Comparison of ENCODE assay signal across 15 cellular contexts in genomic region chr3:111151438-111151837, GRCh38.
DNase-seq lines count a peak whose midpoint lies in the region; ATAC-seq and TF ChIP-seq lines count a peak whose summit lies in the region.
"Had no signal": no experiment of that assay in that cellular context is flagged by ENCODE, and none has a peak within 500 bp of the region (broad histone marks: within the 10 kb centered on the region; RNA-seq: fewer than 3 reads in every experiment).

No MANE protein-coding gene starts in this region.

- intact Hi-C loops in right cardiac atrium (cut with DNase I) = no loop called here

- no peak overlapping the region for H3K9ac ChIP-seq in H9 (ENCODE audit: extremely low read depth, insufficient read length, low read length)

- no peak overlapping the region for H3K4me3 Mint-ChIP-seq in H9
- no peak overlapping the region for H3K4me3 Mint-ChIP-seq in endothelial cell (ENCODE audit: unreplicated experiment)
- H3K4me3 Mint-ChIP-seq: natural killer cell had no signal

- no peak overlapping the region for H2BK12ac ChIP-seq in H9 (ENCODE audit: insufficient read length, low read depth, low read length)

- no peak overlapping the region for H4K5ac ChIP-seq in H9 (ENCODE audit: insufficient read length, low read depth, low read length)

- no peak overlapping the region for H2BK120ac ChIP-seq in H9 (ENCODE audit: low read depth, low read length, poor library complexity, severe bottlenecking)

- H2AK5ac ChIP-seq in H9 (ENCODE audit: insufficient read length, low read length) = no peak overlapping the region

- H3K18ac ChIP-seq in H9 (ENCODE audit: insufficient read length, low read depth, low read length) = no peak overlapping the region

- H3K79me1 ChIP-seq in H9 (ENCODE audit: insufficient read depth, low read depth, low read length, poor library complexity, severe bottlenecking) = no peaks in the 10 kb centered on the region

- no peak overlapping the region for H2BK15ac ChIP-seq in H9 (ENCODE audit: low read depth, low read length)

- H3K27ac ChIP-seq in H9 (ENCODE audit: insufficient read length, low read depth, low read length) (no peak overlapping the region), RWPE2 (ENCODE audit: poor library complexity, severe bottlenecking) (no peak overlapping the region), foreskin keratinocyte (no peak overlapping the region), right cardiac atrium (ENCODE audit: low read length) (no peak overlapping the region)
- H3K27ac ChIP-seq: body of pancreas, gastroesophageal sphincter had no signal

- H4K91ac ChIP-seq in H9 (ENCODE audit: insufficient read length, low read depth, low read length) = no peak overlapping the region

- H3K27ac Mint-ChIP-seq in H9 (peak overlapping the region in 2 of 3 experiments; percentile 66 to 67; a peak in 3 of 7 replicates), endothelial cell (ENCODE audit: unreplicated experiment) (no peak overlapping the region)
- H3K27ac Mint-ChIP-seq: natural killer cell had no signal

- H3K23ac ChIP-seq in H9 (ENCODE audit: insufficient read length, low read depth, low read length) = no peak overlapping the region

- no peaks in the 10 kb centered on the region for H3K9me3 ChIP-seq in H9 (ENCODE audit: control insufficient read depth, low read depth, low read length)
- no peaks in the 10 kb centered on the region for H3K9me3 ChIP-seq in RWPE2 (ENCODE audit: severe bottlenecking)
- H3K9me3 ChIP-seq in right cardiac atrium (ENCODE audit: control insufficient read depth, low read length) = no peaks in the 10 kb centered on the region
- H3K9me3 ChIP-seq: body of pancreas, gastroesophageal sphincter had no signal

- H3K36me3 Mint-ChIP-seq in H9 (ENCODE audit: insufficient read depth in 1 of 3, low read depth in 3 of 3) (peaks cover 17 to 36% (median 23%) of the 10 kb centered on the region in 3 experiments), endothelial cell (ENCODE audit: low read depth, unreplicated experiment) (no peaks in the 10 kb centered on the region)
- H3K36me3 Mint-ChIP-seq: natural killer cell had no signal

- H3T11ph ChIP-seq in H9 (ENCODE audit: low read length) = no peak overlapping the region

- DNase-seq in H9 = no peak
- no peak for DNase-seq in RWPE2 (ENCODE audit: low spot score)
- DNase-seq in foreskin keratinocyte = peak; percentile 51 to 79
- DNase-seq in skeletal muscle cell (ENCODE audit: low read depth) = peak; percentile 26
- DNase-seq in right cardiac atrium = no peak
- DNase-seq in endothelial cell (ENCODE audit: low spot score) = no peak
- DNase-seq in activated naive CD4-positive, alpha-beta T cell treated with Interleukin-2 at 50 U/mL for 16 hours = no peak
- no peak for DNase-seq in NCI-H748 treated with DMSO at 0.1 percent for 48 hours (lab: John Stamatoyannopoulos, UW)
- DNase-seq: activated CD8-positive, alpha-beta memory T cell treated with anti-CD3 and anti-CD28 coated beads, Interleukin-2, amount 50 U/mL, for 48 hours; body of pancreas; GF-D8; natural killer cell; NCI-H146; T1000 had no signal

- no peaks in the 10 kb centered on the region for H3K79me2 ChIP-seq in H9 (ENCODE audit: insufficient read depth, low read length)

- no peak overlapping the region for H2BK5ac ChIP-seq in H9 (ENCODE audit: insufficient read length, low read length)

- no peak overlapping the region for H2AFZ ChIP-seq in H9 (ENCODE audit: low read length)

- H2BK20ac ChIP-seq in H9 (ENCODE audit: low read depth, low read length, poor library complexity, severe bottlenecking) = no peak overlapping the region

- no peak overlapping the region for H3K56ac ChIP-seq in H9 (ENCODE audit: insufficient read length, low read depth, low read length)

- no peaks in the 10 kb centered on the region for H3K23me2 ChIP-seq in H9 (ENCODE audit: insufficient read length, low read depth, low read length, poor library complexity, severe bottlenecking)

- H3K27me3 Mint-ChIP-seq in H9 (ENCODE audit: low read depth) (no peaks in the 10 kb centered on the region), endothelial cell (ENCODE audit: unreplicated experiment) (no peaks in the 10 kb centered on the region)

- peaks cover 17 to 23% of the 10 kb centered on the region in 2 experiments for H3K4me1 Mint-ChIP-seq in H9
- H3K4me1 Mint-ChIP-seq in endothelial cell (ENCODE audit: unreplicated experiment) = no peaks in the 10 kb centered on the region
- H3K4me1 Mint-ChIP-seq: natural killer cell had no signal

- no peak overlapping the region for H4K8ac ChIP-seq in H9 (replicated peaks; ENCODE audit: insufficient read length, low read depth, low read length)

- no peak overlapping the region for H3K4me2 ChIP-seq in H9 (ENCODE audit: insufficient read depth, insufficient read length, low read length)

- H3K4me1 ChIP-seq in H9 (ENCODE audit: insufficient read depth, low read length) (no peaks in the 10 kb centered on the region), RWPE2 (ENCODE audit: insufficient read depth, poor library complexity, severe bottlenecking) (peaks cover 14% of the 10 kb centered on the region), foreskin keratinocyte (peaks cover 9% of the 10 kb centered on the region), right cardiac atrium (ENCODE audit: control insufficient read depth, insufficient read depth, low read length) (no peaks in the 10 kb centered on the region)
- H3K4me1 ChIP-seq: body of pancreas, gastroesophageal sphincter had no signal

- no peaks in the 10 kb centered on the region for H4K20me1 ChIP-seq in H9 (ENCODE audit: control insufficient read depth, insufficient read depth, insufficient read length)

- no peak overlapping the region for H3K4me3 ChIP-seq in RWPE2 (ENCODE audit: severe bottlenecking)
- H3K4me3 ChIP-seq in skeletal muscle cell (ENCODE audit: low read depth, low read length) = no peak overlapping the region
- no peak overlapping the region for H3K4me3 ChIP-seq in right cardiac atrium (ENCODE audit: low read length)
- H3K4me3 ChIP-seq: body of pancreas, gastroesophageal sphincter had no signal

- H3K9me3 Mint-ChIP-seq in H9 (no peaks in the 10 kb centered on the region), endothelial cell (ENCODE audit: unreplicated experiment) (no peaks in the 10 kb centered on the region)
- H3K9me3 Mint-ChIP-seq: natural killer cell had no signal

- H3K4ac ChIP-seq in H9 (ENCODE audit: low read depth, low read length) = no peak overlapping the region

- no peak for TF ChIP-seq CTCF in H9 (conservative IDR thresholded peaks at IDR 0.05)
- TF ChIP-seq CTCF in RWPE2 (IDR thresholded peaks at IDR 0.05; ENCODE audit: poor library complexity, severe bottlenecking) = no peak
- peak; percentile 11 for TF ChIP-seq CTCF in foreskin keratinocyte (conservative IDR thresholded peaks at IDR 0.05)
- TF ChIP-seq CTCF in endothelial cell (IDR thresholded peaks at IDR 0.05; ENCODE audit: unreplicated experiment) = no peak

- H3K36me3 ChIP-seq in RWPE2 (ENCODE audit: low read depth) = no peaks in the 10 kb centered on the region

- H3K27me3 ChIP-seq in H9 (ENCODE audit: insufficient read depth, low read length) (0 out of 2 replicates have a peak, but pooled peaks cover 3% of the 10 kb centered on the region), RWPE2 (ENCODE audit: insufficient read depth, poor library complexity, severe bottlenecking) (no peaks in the 10 kb centered on the region), foreskin keratinocyte (no peaks in the 10 kb centered on the region), right cardiac atrium (ENCODE audit: control insufficient read depth, insufficient read depth) (no peaks in the 10 kb centered on the region)
- H3K27me3 ChIP-seq: body of pancreas, gastroesophageal sphincter had no signal

- ATAC-seq in RWPE2 (ENCODE audit: low read depth) = peak; percentile 100
- peak; percentile 100 for ATAC-seq in foreskin keratinocyte
- ATAC-seq in right cardiac atrium = no peak
- ATAC-seq: body of pancreas, gastroesophageal sphincter, natural killer cell had no signal

- no peak overlapping the region for H3K14ac ChIP-seq in H9 (ENCODE audit: insufficient read depth, low read length)

Comparison
In these comparisons a context has a peak if more than half of its experiments do, and no peak if none do; other contexts are left out.
1. DNase-seq: peak in foreskin keratinocyte (2 of 2) and skeletal muscle cell (single experiment); none in H9 (single experiment), RWPE2 (single experiment), right cardiac atrium (0 of 3), endothelial cell (single experiment), activated naive CD4-positive, alpha-beta T cell treated with Interleukin-2 at 50 U/mL for 16 hours (single experiment) and NCI-H748 treated with DMSO at 0.1 percent for 48 hours (single experiment).
2. ATAC-seq: peak in RWPE2 (single experiment) and foreskin keratinocyte (single experiment); none in right cardiac atrium (0 of 2).